Comparison of ENCODE assay signal across 9 cellular contexts in genomic region chr5:41268894-41269293, GRCh38. TPM values are rescaled to one million over a fixed set of nuclear protein-coding genes. Genes with fewer than 3 reads are reported as not detected.
"Had no signal": no experiment of that assay in that cellular context is flagged by ENCODE, and none has a peak within 500 bp of the region (broad histone marks: within the 10 kb centered on the region; RNA-seq: fewer than 3 reads in every experiment).

No MANE protein-coding gene starts in this region.

- FAIRE-seq: H1, K562 had no signal

- DNase-seq: H7, KG1 had no signal

- ATAC-seq: GM23338, HCT116, K562 had no signal

- H3K4me1 ChIP-seq: HAP-1 had no signal

- H3K4me3 ChIP-seq: GM23338, HAP-1, K562 had no signal

- H3K4me2 ChIP-seq: GM23338 had no signal

- H2AFZ ChIP-seq: GM23338 had no signal

- H3K9me3 ChIP-seq: HAP-1 had no signal

- H3K36me3 ChIP-seq: HAP-1 had no signal

- H3K27ac ChIP-seq: HL-60 had no signal

RNA-seq across cellular contexts. Expression of gene C6, which starts 55.6 kb away (rescaled TPM):
- total RNA-seq: GM23338, H1, H7, HT1080 had no signal
- polyA plus RNA-seq: GM23338, H1, K562 had no signal
